Comparison of ENCODE assay signal across 1 cellular context in genomic region chr20:62368303-62368628, GRCh38.
TF ChIP-seq lines count a peak whose summit lies in the region.

No MANE protein-coding gene starts in this region.

TF ChIP-seq in HepG2, 621 proteins besides CTCF, POLR2A, EP300 and RAD21 (continued from another document and continues in another):
- TF ChIP-seq UBTF (CRISPR knock-in tag; IDR thresholded peaks at IDR 0.05) (peak; percentile 57), ZMAT3 (CRISPR knock-in tag; conservative IDR thresholded peaks at IDR 0.05) (no peak), ZNF513 (CRISPR knock-in tag; conservative IDR thresholded peaks at IDR 0.05) (no peak), NFYC (CRISPR knock-in tag; IDR thresholded peaks at IDR 0.05) (no peak), ZNF30 (CRISPR knock-in tag; IDR thresholded peaks at IDR 0.05) (peak; percentile 86; the same call in 1 of the 2 replicates), SNAPC4 (CRISPR knock-in tag; IDR thresholded peaks at IDR 0.05) (no peak; the same call in 1 of the 2 replicates), HOXD1 (CRISPR knock-in tag; IDR thresholded peaks at IDR 0.05) (no peak), ZNF768 (CRISPR knock-in tag; IDR thresholded peaks at IDR 0.05) (no peak), THRA (CRISPR knock-in tag; IDR thresholded peaks at IDR 0.05; ENCODE audit: borderline replicate concordance) (no peak), PHF21A (CRISPR knock-in tag; IDR thresholded peaks at IDR 0.05) (0 out of 2 replicates have a peak, but pooled peaks have one; percentile 23), HCFC1 (IDR thresholded peaks at IDR 0.05; ENCODE audit: low read depth, low read length) (no peak), ZSCAN22 (CRISPR knock-in tag; IDR thresholded peaks at IDR 0.05) (no peak), ZNF672 (CRISPR knock-in tag; IDR thresholded peaks at IDR 0.05) (no peak), MIXL1 (CRISPR knock-in tag; IDR thresholded peaks at IDR 0.05) (no peak), ZNF432 (CRISPR knock-in tag; IDR thresholded peaks at IDR 0.05; ENCODE audit: borderline replicate concordance) (no peak), ZNF703 (CRISPR knock-in tag; IDR thresholded peaks at IDR 0.05; ENCODE audit: borderline replicate concordance) (peak; percentile 95; the same call in 1 of the 2 replicates), FIP1L1 (IDR thresholded peaks at IDR 0.05; ENCODE audit: borderline replicate concordance, insufficient read depth, low read depth, low read length) (no peak), ZSCAN5A (CRISPR knock-in tag; IDR thresholded peaks at IDR 0.05; ENCODE audit: borderline replicate concordance) (no peak), AKNA (CRISPR knock-in tag; IDR thresholded peaks at IDR 0.05; ENCODE audit: borderline replicate concordance) (no peak), THYN1 (CRISPR knock-in tag; IDR thresholded peaks at IDR 0.05; ENCODE audit: borderline replicate concordance, low read depth) (no peak), ZNF362 (CRISPR knock-in tag; IDR thresholded peaks at IDR 0.05; ENCODE audit: borderline replicate concordance) (no peak), CCDC6 (CRISPR knock-in tag; IDR thresholded peaks at IDR 0.05) (no peak), GPBP1L1 (CRISPR knock-in tag; IDR thresholded peaks at IDR 0.05) (no peak), ZNF317 (CRISPR knock-in tag; IDR thresholded peaks at IDR 0.05) (no peak), ZNF614 (CRISPR knock-in tag; IDR thresholded peaks at IDR 0.05; ENCODE audit: borderline replicate concordance) (no peak; the same call in 1 of the 2 replicates), ZNF687 (CRISPR knock-in tag; IDR thresholded peaks at IDR 0.05) (peak; percentile 70; the same call in 1 of the 2 replicates), NFE2L1 (CRISPR knock-in tag; IDR thresholded peaks at IDR 0.05; ENCODE audit: borderline replicate concordance) (no peak)
